Comparison of ENCODE assay signal across 8 cellular contexts in the genomic region with DNA sequence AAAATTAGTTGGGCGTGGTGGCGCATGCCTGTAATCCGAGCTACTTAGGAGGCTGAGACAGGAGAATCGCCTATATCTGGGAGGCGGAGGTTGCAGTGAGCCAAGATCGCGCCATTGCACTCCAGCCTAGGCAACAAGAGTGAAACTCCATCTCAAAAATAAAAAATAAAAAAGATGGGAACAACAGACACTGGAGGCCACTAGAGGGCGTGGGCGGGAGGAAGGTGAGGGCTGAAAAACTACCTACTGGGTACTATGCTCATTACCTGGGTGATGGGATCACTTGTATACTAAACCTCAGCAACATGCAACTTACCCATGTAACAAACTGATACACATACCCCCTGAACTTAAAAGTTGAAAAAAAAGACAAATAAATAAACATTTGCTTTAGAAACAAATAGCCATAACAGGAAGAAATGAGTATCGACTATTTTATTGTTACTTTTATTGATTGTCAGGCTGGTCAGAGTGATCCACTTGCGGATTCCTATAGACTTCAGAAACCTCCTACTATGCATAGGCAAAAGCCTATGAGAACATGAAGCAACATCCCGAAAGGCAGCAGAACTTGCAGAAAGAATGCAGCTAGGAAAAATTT.
DNase-seq lines count a peak whose midpoint lies in the region; ATAC-seq, FAIRE-seq and TF ChIP-seq lines count a peak whose summit lies in the region.

No MANE protein-coding gene starts in this region.

- no peaks in the 10 kb centered on the region for H3K4me1 ChIP-seq in lower lobe of right lung

- in situ Hi-C loops in GM13976 (cut with MboI; ENCODE audit: low sequenced_read_pairs, unreplicated experiment), result no loop called here

- no peak overlapping the region for H3K27ac ChIP-seq in lower lobe of right lung

- CTCF ChIA-PET in activated CD8-positive, alpha-beta T cell treated with anti-CD3 and anti-CD28 coated beads, Interleukin-2, amount 10 ng/mL, durations not matched to agents 7 days and 5 days (lab: Charles Lee), result interaction anchor here (0.6 to 1.3 kb wide), 6 partner anchors 8 to 45 kb away, joined by 3 to 5 read pairs (median 4); no protein-coding TSS in a partner anchor

- intact Hi-C loops in lower lobe of right lung (cut with DNase I), result no loop called here

- peak; percentile 59 for TF ChIP-seq CTCF in D721Med (IDR thresholded peaks at IDR 0.05; ENCODE audit: insufficient read depth, missing control alignments)
- peak; percentile 37 for TF ChIP-seq CTCF in lower lobe of right lung (IDR thresholded peaks at IDR 0.05)
- TF ChIP-seq CTCF in GM13976 (IDR thresholded peaks at IDR 0.05; ENCODE audit: borderline replicate concordance, control extremely low read depth, extremely low read depth, insufficient read depth, missing control alignments), result no peak

- no peaks in the 10 kb centered on the region for H3K27me3 ChIP-seq in lower lobe of right lung (ENCODE audit: low read depth)

- H3K27ac Mint-ChIP-seq in activated CD8-positive, alpha-beta T cell treated with anti-CD3 and anti-CD28 coated beads, Interleukin-2, amount 10 ng/mL, durations not matched to agents 7 days and 5 days, result no peak overlapping the region

- peaks cover 1% of the 10 kb centered on the region for H3K27me3 Mint-ChIP-seq in activated CD8-positive, alpha-beta T cell treated with anti-CD3 and anti-CD28 coated beads, Interleukin-2, amount 10 ng/mL, durations not matched to agents 7 days and 5 days (ENCODE audit: low read depth)

- no peak for FAIRE-seq in D721Med (lab: Jason Lieb, UNC)

- no peaks in the 10 kb centered on the region for H3K36me3 ChIP-seq in lower lobe of right lung

- POLR2A ChIA-PET in activated CD8-positive, alpha-beta T cell treated with anti-CD3 and anti-CD28 coated beads, Interleukin-2, amount 10 ng/mL, durations not matched to agents 7 days and 5 days (lab: Charles Lee), result no interaction called here

- peaks cover 14% of the 10 kb centered on the region for H3K4me1 Mint-ChIP-seq in activated CD8-positive, alpha-beta T cell treated with anti-CD3 and anti-CD28 coated beads, Interleukin-2, amount 10 ng/mL, durations not matched to agents 7 days and 5 days (ENCODE audit: low read depth)

- DNase-seq in D721Med (ENCODE audit: insufficient read length, low spot score) (no peak), HK-2 (ENCODE audit: unreplicated experiment) (peak; percentile 14), lower lobe of right lung (no peak), GM13976 (ENCODE audit: low spot score) (no peak), NCI-H345 (lab: John Stamatoyannopoulos, UW) (no peak)
- DNase-seq in activated CD8-positive, alpha-beta T cell treated with anti-CD3 and anti-CD28 coated beads, Interleukin-2, amount 10 ng/mL, durations not matched to agents 7 days and 5 days, result peak; percentile 40

- H3K9me3 ChIP-seq in lower lobe of right lung, result no peaks in the 10 kb centered on the region

- H3K4me3 ChIP-seq in lower lobe of right lung, result no peak overlapping the region

- no peaks in the 10 kb centered on the region for H3K36me3 Mint-ChIP-seq in activated CD8-positive, alpha-beta T cell treated with anti-CD3 and anti-CD28 coated beads, Interleukin-2, amount 10 ng/mL, durations not matched to agents 7 days and 5 days (ENCODE audit: low read depth)

- no peak overlapping the region for H3K4me3 Mint-ChIP-seq in activated CD8-positive, alpha-beta T cell treated with anti-CD3 and anti-CD28 coated beads, Interleukin-2, amount 10 ng/mL, durations not matched to agents 7 days and 5 days

- no peak for ATAC-seq in activated CD8-positive, alpha-beta T cell treated with anti-CD3 and anti-CD28 coated beads, Interleukin-2, amount 10 ng/mL, durations not matched to agents 7 days and 5 days
- ATAC-seq in lower lobe of right lung (peak; percentile 35 to 56), HG03378 (IDR thresholded peaks at IDR 0.05; ENCODE audit: unreplicated experiment) (no peak), GM18867 (IDR thresholded peaks at IDR 0.05; ENCODE audit: unreplicated experiment) (no peak)

- no peaks in the 10 kb centered on the region for H3K9me3 Mint-ChIP-seq in activated CD8-positive, alpha-beta T cell treated with anti-CD3 and anti-CD28 coated beads, Interleukin-2, amount 10 ng/mL, durations not matched to agents 7 days and 5 days (ENCODE audit: insufficient read depth)

Comparison
In these comparisons a context has a peak if more than half of its experiments do, and no peak if none do; other contexts are left out.
1. DNase-seq: peak in HK-2 (single experiment) and activated CD8-positive, alpha-beta T cell treated with anti-CD3 and anti-CD28 coated beads, Interleukin-2, amount 10 ng/mL, durations not matched to agents 7 days and 5 days (single experiment); none in D721Med (single experiment), lower lobe of right lung (single experiment), GM13976 (single experiment) and NCI-H345 (single experiment).
2. ATAC-seq: peak in lower lobe of right lung (2 of 2); none in activated CD8-positive, alpha-beta T cell treated with anti-CD3 and anti-CD28 coated beads, Interleukin-2, amount 10 ng/mL, durations not matched to agents 7 days and 5 days (single experiment), HG03378 (single experiment) and GM18867 (single experiment).